23 cellular contexts compared by ENCODE assay signal in genomic region chr2:196330645-196331044, GRCh38.
DNase-seq lines count a peak whose midpoint lies in the region; ATAC-seq, FAIRE-seq and TF ChIP-seq lines count a peak whose summit lies in the region.
"Had no signal": no experiment of that assay in that cellular context is flagged by ENCODE, and none has a peak within 500 bp of the region (broad histone marks: within the 10 kb centered on the region; RNA-seq: fewer than 3 reads in every experiment).

No MANE protein-coding gene starts in this region.

- no peak for ATAC-seq in A549
- no peak for ATAC-seq in activated CD8-positive, alpha-beta memory T cell treated with anti-CD3 and anti-CD28 coated beads, Interleukin-2, amount 10 ng/mL, durations not matched to agents 7 days and 5 days
- ATAC-seq in GM21423 (IDR thresholded peaks at IDR 0.05; ENCODE audit: unreplicated experiment) = no peak
- ATAC-seq: T-helper 17 cell had no signal

- no peak for TF ChIP-seq RAD21 in A549 (conservative IDR thresholded peaks at IDR 0.05 in 1 of 2, IDR thresholded peaks at IDR 0.05 in 1 of 2)

- CTCF ChIA-PET in A549 (lab: Yijun Ruan, JAX) (interaction anchor here (0.7 to 1.6 kb wide), 3 partner anchors 123 to 410 kb away, joined by 3 to 9 read pairs (median 3); no protein-coding TSS in a partner anchor), endothelial cell of umbilical vein (lab: Charles Lee) (interaction anchor here (0.8 to 4.4 kb wide), 3 partner anchors 15 to 252 kb away, joined by 3 to 30 read pairs (median 6); no protein-coding TSS in a partner anchor)
- CTCF ChIA-PET in activated CD8-positive, alpha-beta memory T cell treated with anti-CD3 and anti-CD28 coated beads, Interleukin-2, amount 10 ng/mL, durations not matched to agents 7 days and 5 days (lab: Charles Lee) = interaction anchor here (0.7 kb wide), 1 partner anchor 252 kb away, joined by 3 read pairs; no protein-coding TSS in a partner anchor

- TF ChIP-seq POLR2A in A549 (IDR thresholded peaks at IDR 0.05; ENCODE audit: low read length) (no peak), endothelial cell of umbilical vein (IDR thresholded peaks at IDR 0.05; ENCODE audit: low read depth, low read length) (no peak), stomach (IDR thresholded peaks at IDR 0.05) (no peak)

- peaks cover 5% of the 10 kb centered on the region for H3K4me1 Mint-ChIP-seq in activated CD8-positive, alpha-beta memory T cell treated with anti-CD3 and anti-CD28 coated beads, Interleukin-2, amount 10 ng/mL, durations not matched to agents 7 days and 5 days

- H3K4me2 ChIP-seq in A549 (peak overlapping the region; percentile 33; the same call in 1 of the 3 replicates), endothelial cell of umbilical vein (ENCODE audit: insufficient read depth, low read length) (peak overlapping the region; percentile 66)

- H3K36me3 Mint-ChIP-seq in activated CD8-positive, alpha-beta memory T cell treated with anti-CD3 and anti-CD28 coated beads, Interleukin-2, amount 10 ng/mL, durations not matched to agents 7 days and 5 days = no peaks in the 10 kb centered on the region

- H3K36me3 ChIP-seq in ACC112 (ENCODE audit: insufficient read depth, low read length) (no peaks in the 10 kb centered on the region), endothelial cell of umbilical vein (ENCODE audit: control insufficient read depth in 2 of 2, extremely low read depth in 1 of 2, insufficient read depth in 2 of 2, low read length in 2 of 2) (peaks cover 0 to 16% of the 10 kb centered on the region in 2 experiments), stomach (no peaks in the 10 kb centered on the region)
- H3K36me3 ChIP-seq: ovary, sigmoid colon, WERI-Rb-1 had no signal

- TF ChIP-seq CTCF in A549 (IDR thresholded peaks at IDR 0.05) (no peak), endothelial cell of umbilical vein (IDR thresholded peaks at IDR 0.05; ENCODE audit: extremely low read depth in 1 of 2, insufficient read depth in 1 of 2, low read depth in 1 of 2, low read length in 2 of 2) (no peak), stomach (IDR thresholded peaks at IDR 0.05) (no peak)

- intact Hi-C loops in endothelial cell of umbilical vein (cut with micrococcal nuclease) (loop anchor here (1.0 to 10.0 kb wide), 3 partner anchors 70 to 424 kb away; no protein-coding TSS in a partner anchor), stomach (cut with DNase I; ENCODE audit: low total_unique reads) (loop anchor here (10.0 kb wide), 1 partner anchor 256 kb away; no protein-coding TSS in a partner anchor)

- H3K4me3 ChIP-seq in A549 (no peak overlapping the region), ACC112 (ENCODE audit: low read depth, low read length) (no peak overlapping the region), endothelial cell of umbilical vein (replicated peaks in 1 of 3; ENCODE audit: insufficient read depth in 1 of 3, low read depth in 1 of 3, low read length in 3 of 3) (no peak overlapping the region), stomach (no peak overlapping the region)
- H3K4me3 ChIP-seq: ovary, sigmoid colon had no signal

- H3K27me3 ChIP-seq in ACC112 (ENCODE audit: insufficient read depth, low read length) (no peaks in the 10 kb centered on the region), endothelial cell of umbilical vein (ENCODE audit: control insufficient read depth in 2 of 2, insufficient read depth in 2 of 2, low read length in 2 of 2) (no peaks in the 10 kb centered on the region), stomach (no peaks in the 10 kb centered on the region)
- H3K27me3 ChIP-seq: ovary, sigmoid colon had no signal

- POLR2A ChIA-PET in A549 (lab: Yijun Ruan, JAX) = no interaction called here
- POLR2A ChIA-PET in endothelial cell of umbilical vein (lab: Charles Lee) = no interaction called here

- no peak overlapping the region for H2AFZ ChIP-seq in ACC112 (ENCODE audit: low read length, unreplicated experiment)
- no peak overlapping the region for H2AFZ ChIP-seq in endothelial cell of umbilical vein (ENCODE audit: low read depth, low read length)

- H3K9me3 ChIP-seq in A549 = no peaks in the 10 kb centered on the region
- H3K9me3 ChIP-seq in endothelial cell of umbilical vein (replicated peaks; ENCODE audit: control insufficient read depth, insufficient read depth, low read length) = no peaks in the 10 kb centered on the region
- no peaks in the 10 kb centered on the region for H3K9me3 ChIP-seq in stomach
- H3K9me3 ChIP-seq: ovary, sigmoid colon had no signal

- H3K4me1 ChIP-seq in A549 (peaks cover 29% of the 10 kb centered on the region), ACC112 (ENCODE audit: control insufficient read depth, insufficient read depth, low read length, unreplicated experiment) (peaks cover 31% of the 10 kb centered on the region), endothelial cell of umbilical vein (ENCODE audit: control insufficient read depth, extremely low read depth, insufficient read depth, low read length) (peaks cover 42% of the 10 kb centered on the region), stomach (peaks cover 0 to 6% (median 0%) of the 10 kb centered on the region in 4 donors)
- H3K4me1 ChIP-seq: sigmoid colon had no signal

- no peaks in the 10 kb centered on the region for H3K27me3 Mint-ChIP-seq in activated CD8-positive, alpha-beta memory T cell treated with anti-CD3 and anti-CD28 coated beads, Interleukin-2, amount 10 ng/mL, durations not matched to agents 7 days and 5 days

- no peaks in the 10 kb centered on the region for H3K9me1 ChIP-seq in endothelial cell of umbilical vein (replicated peaks; ENCODE audit: control insufficient read depth, extremely low read depth, insufficient read depth, low read length)

- H3K4me3 Mint-ChIP-seq in activated CD8-positive, alpha-beta memory T cell treated with anti-CD3 and anti-CD28 coated beads, Interleukin-2, amount 10 ng/mL, durations not matched to agents 7 days and 5 days = no peak overlapping the region
- H3K4me3 Mint-ChIP-seq: B cell, T-helper 17 cell had no signal

- BruUV-seq in endothelial cell of umbilical vein (replicated peaks; lab: Mats Ljungman, UMichigan) = no TSS peak

- FAIRE-seq in A549 (lab: Jason Lieb, UNC) (no peak), endothelial cell of umbilical vein (lab: Jason Lieb, UNC) (no peak)

- H3K27ac ChIP-seq in A549 (peak overlapping the region in 1 of 2 experiments; percentile 72; a peak in 4 of 6 replicates), ACC112 (ENCODE audit: low read depth, low read length) (peak overlapping the region; percentile 0; the same call in 1 of the 2 replicates), endothelial cell of umbilical vein (ENCODE audit: insufficient read depth, low read depth, low read length) (peak overlapping the region; percentile 85), stomach (no peak overlapping the region)
- H3K27ac ChIP-seq: ovary, WERI-Rb-1 had no signal

- WGBS in A549 (ENCODE audit: missing lambda C conversion rate) = 85% methylated on average over 4 of the region's 4 CpGs
- WGBS in stomach, 5 donors = 84 to 89% (median 85%) methylated on average over 4 of the region's 4 CpGs

- H4K20me1 ChIP-seq in endothelial cell of umbilical vein (replicated peaks; ENCODE audit: control insufficient read depth, extremely low read depth, insufficient read depth, low read length) = no peaks in the 10 kb centered on the region

- DNase-seq in A549 (ENCODE audit: low read depth in 1 of 2, low spot score in 1 of 2) (no peak), NCI-H2227 (lab: John Stamatoyannopoulos, UW; ENCODE audit: unreplicated experiment) (peak; percentile 48), endothelial cell of umbilical vein (ENCODE audit: low read depth, low spot score) (peak; percentile 32), stomach (no peak)
- DNase-seq in activated CD8-positive, alpha-beta memory T cell treated with anti-CD3 and anti-CD28 coated beads, Interleukin-2, amount 10 ng/mL, durations not matched to agents 7 days and 5 days = no peak
- DNase-seq: activated CD4-positive, alpha-beta T cell treated with anti-CD3 and anti-CD28 coated beads, Interleukin-2, amount 50 U/mL, for 4 hours; activated naive CD4-positive, alpha-beta T cell treated with Interleukin-2 at 50 U/mL for 16 hours; activated T-cell treated with anti-CD3 and anti-CD28 coated beads for 4 hours; effector memory CD4-positive, alpha-beta T cell; GOT3; Karpas-422; NCI-H1048; NCI-H446; ovary; sigmoid colon; stimulated activated CD4-positive, alpha-beta T cell treated with anti-CD3 and anti-CD28 coated beads, Interleukin-2, amount 100 ng/mL, for 24 hours; stimulated activated naive CD4-positive, alpha-beta T cell treated with Interleukin-2 at 50 U/mL for 16 hours; T-helper 17 cell; trophoblast cell; WERI-Rb-1 had no signal

- TF ChIP-seq EP300 in A549 (IDR thresholded peaks at IDR 0.05) (no peak), stomach (IDR thresholded peaks at IDR 0.05) (no peak)

- no peak overlapping the region for H3K27ac Mint-ChIP-seq in activated CD8-positive, alpha-beta memory T cell treated with anti-CD3 and anti-CD28 coated beads, Interleukin-2, amount 10 ng/mL, durations not matched to agents 7 days and 5 days
- H3K27ac Mint-ChIP-seq: B cell, T-helper 17 cell had no signal

- no peaks in the 10 kb centered on the region for H3K79me2 ChIP-seq in ACC112 (ENCODE audit: control insufficient read depth, insufficient read depth, low read length, unreplicated experiment)
- peaks cover 42% of the 10 kb centered on the region for H3K79me2 ChIP-seq in endothelial cell of umbilical vein (ENCODE audit: control insufficient read depth, insufficient read depth, low read length)

- dilution Hi-C loops in endothelial cell of umbilical vein (cut with MboI; ENCODE audit: extremely low pct_ligation_motif_present, low sequenced_read_pairs) = no loop called here

- H3K9ac ChIP-seq in endothelial cell of umbilical vein (replicated peaks; ENCODE audit: extremely low read depth, insufficient read depth, low read length) = no peak overlapping the region

- H3K9me3 Mint-ChIP-seq in activated CD8-positive, alpha-beta memory T cell treated with anti-CD3 and anti-CD28 coated beads, Interleukin-2, amount 10 ng/mL, durations not matched to agents 7 days and 5 days (ENCODE audit: low read depth) = no peaks in the 10 kb centered on the region

TF ChIP-seq in A549, 52 proteins besides CTCF, POLR2A, EP300 and RAD21 (continues in another document):
- TF ChIP-seq CBX8 (IDR thresholded peaks at IDR 0.05) = no peak
- no peak for TF ChIP-seq HEYL (CRISPR knock-in tag; IDR thresholded peaks at IDR 0.05)
- no peak for TF ChIP-seq FOSB (CRISPR knock-in tag; IDR thresholded peaks at IDR 0.05)

TF ChIP-seq in endothelial cell of umbilical vein, 7 proteins besides CTCF, POLR2A, EP300 and RAD21 (continues in another document):
- TF ChIP-seq GATA2 (IDR thresholded peaks at IDR 0.05; ENCODE audit: insufficient read depth, insufficient read length, low read depth, low read length) (no peak), FOS (IDR thresholded peaks at IDR 0.05; ENCODE audit: borderline replicate concordance, insufficient read depth, low read length) (no peak), MYC (IDR thresholded peaks at IDR 0.05; ENCODE audit: low read depth, low read length) (no peak), POLR2AphosphoS5 (IDR thresholded peaks at IDR 0.05; ENCODE audit: insufficient read depth, low read depth, low read length) (no peak), EZH2 (IDR thresholded peaks at IDR 0.05; ENCODE audit: borderline replicate concordance, low read depth, low read length, severe bottlenecking) (no peak), JUN (IDR thresholded peaks at IDR 0.05; ENCODE audit: borderline replicate concordance, insufficient read depth, insufficient read length, low read depth) (no peak)

Comparison
In these comparisons a context has a peak if more than half of its experiments do, and no peak if none do; other contexts are left out.
1. DNase-seq: peak in NCI-H2227 (single experiment) and endothelial cell of umbilical vein (single experiment); none in A549 (0 of 2), activated CD8-positive, alpha-beta memory T cell treated with anti-CD3 and anti-CD28 coated beads, Interleukin-2, amount 10 ng/mL, durations not matched to agents 7 days and 5 days (single experiment) and stomach (single experiment).
2. H3K27ac ChIP-seq: peak in ACC112 (single experiment) and endothelial cell of umbilical vein (single experiment); none in stomach (0 of 5).